Comparison of ENCODE assay signal across 17 cellular contexts in the genomic region with DNA sequence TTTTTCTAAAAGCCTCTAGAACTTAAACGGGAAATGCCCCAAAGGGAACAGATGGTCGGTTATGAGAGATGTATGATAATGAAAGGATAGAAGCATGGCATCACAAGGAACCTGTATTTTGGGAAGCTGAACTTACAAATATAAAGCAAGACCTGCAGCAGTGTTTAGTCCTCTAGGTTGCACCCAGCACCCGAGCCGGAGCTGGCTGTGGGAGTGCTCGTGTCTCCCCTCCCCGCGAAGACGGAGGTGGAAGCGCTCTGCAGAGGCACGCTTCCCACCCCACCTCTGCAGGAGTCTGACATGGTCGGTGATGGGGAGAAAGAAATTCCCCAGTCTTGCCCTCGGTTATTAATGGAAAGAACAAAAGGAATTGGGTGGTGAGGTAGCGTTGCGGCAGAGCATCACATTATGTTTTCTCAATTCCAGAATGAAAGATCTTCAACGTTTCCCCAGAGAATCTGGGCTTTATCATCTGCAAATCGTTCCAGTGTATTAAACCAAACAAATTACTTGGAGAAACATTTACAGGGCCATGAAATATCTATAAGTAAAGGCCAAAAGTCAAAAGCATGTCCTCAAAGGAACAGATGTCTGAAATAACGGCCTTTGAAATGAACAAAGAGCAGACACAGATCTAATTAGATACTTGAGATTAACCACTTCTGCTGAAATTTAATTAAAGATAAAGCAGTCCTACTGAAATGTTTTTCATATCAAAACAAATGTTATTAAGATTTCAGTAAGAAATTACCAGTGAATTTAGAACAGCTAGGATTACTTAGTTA.
DNase-seq lines count a peak whose midpoint lies in the region; FAIRE-seq and TF ChIP-seq lines count a peak whose summit lies in the region.
"Had no signal": no experiment of that assay in that cellular context is flagged by ENCODE, and none has a peak within 500 bp of the region (broad histone marks: within the 10 kb centered on the region; RNA-seq: fewer than 3 reads in every experiment).

No MANE protein-coding gene starts in this region.

- peaks cover 33% of the 10 kb centered on the region for H3K36me3 Mint-ChIP-seq in progenitor cell of endocrine pancreas (ENCODE audit: insufficient read depth)

- no peak overlapping the region for H3K4me3 Mint-ChIP-seq in progenitor cell of endocrine pancreas (ENCODE audit: low read depth)
- H3K4me3 Mint-ChIP-seq: T-helper 17 cell had no signal

- TF ChIP-seq CTCF in progenitor cell of endocrine pancreas (IDR thresholded peaks at IDR 0.05; ENCODE audit: unreplicated experiment) = no peak

- peak; percentile 65 for DNase-seq in DMS 273 (lab: John Stamatoyannopoulos, UW; ENCODE audit: unreplicated experiment)
- peak; percentile 26 for DNase-seq in NCI-H82 treated with DMSO at 0.1 percent for 48 hours (lab: John Stamatoyannopoulos, UW; ENCODE audit: unreplicated experiment)
- DNase-seq in head of caudate nucleus = peak in 35 of 42 donors; percentile 18 to 79 (median 46)
- DNase-seq in progenitor cell of endocrine pancreas (ENCODE audit: low spot score, unreplicated experiment) = no peak
- no peak for DNase-seq in kidney glomerular epithelial cell (lab: John Stamatoyannopoulos, UW)
- no peak for DNase-seq in NCI-H2107 (lab: John Stamatoyannopoulos, UW)
- DNase-seq: ACHN, DND-41, KBM-7, NCI-H1417 treated with DMSO at 0.1 percent for 48 hours, NCI-H2029, NCI-H345, NCI-H526 treated with DMSO at 0.1 percent for 48 hours, T-helper 17 cell had no signal

- no peaks in the 10 kb centered on the region for H3K27me3 Mint-ChIP-seq in progenitor cell of endocrine pancreas
- H3K27me3 Mint-ChIP-seq: T-helper 17 cell had no signal

- no peaks in the 10 kb centered on the region for H3K4me1 Mint-ChIP-seq in progenitor cell of endocrine pancreas (ENCODE audit: low read depth)
- H3K4me1 Mint-ChIP-seq: T-helper 17 cell had no signal

- intact Hi-C loops in head of caudate nucleus (cut with DNase I) = no loop called here

- FAIRE-seq in A204.1 (lab: Jason Lieb, UNC) = peak; percentile 27
- FAIRE-seq: D721Med, HepG2 had no signal

- H3K27ac Mint-ChIP-seq in progenitor cell of endocrine pancreas = no peak overlapping the region
- H3K27ac Mint-ChIP-seq: T-helper 17 cell had no signal

- no peaks in the 10 kb centered on the region for H3K9me3 Mint-ChIP-seq in progenitor cell of endocrine pancreas (ENCODE audit: low read depth)

Comparison
In these comparisons a context has a peak if more than half of its experiments do, and no peak if none do; other contexts are left out.
1. DNase-seq: peak in DMS 273 (single experiment), NCI-H82 treated with DMSO at 0.1 percent for 48 hours (single experiment) and head of caudate nucleus (35 of 42); none in progenitor cell of endocrine pancreas (single experiment), kidney glomerular epithelial cell (single experiment) and NCI-H2107 (single experiment).